Comparison of ENCODE assay signal across 2 cellular contexts in genomic region chr1:16352842-16353535, GRCh38.
A peak's percentile ranks its signal among the peaks of the same experiment; 100 is the strongest.
TF ChIP-seq lines count a peak whose summit lies in the region.

No MANE protein-coding gene starts in this region.

TF ChIP-seq in H1, 55 proteins besides CTCF, POLR2A, EP300 and RAD21 (continued from another document):
- TF ChIP-seq KDM1A (IDR thresholded peaks at IDR 0.05; ENCODE audit: borderline replicate concordance, low read length), result 0 out of 2 replicates have a peak, but pooled peaks have one; percentile 23

TF ChIP-seq in neural cell, 6 proteins besides CTCF, POLR2A, EP300 and RAD21 (continued from another document):
- TF ChIP-seq, protein P1, sequence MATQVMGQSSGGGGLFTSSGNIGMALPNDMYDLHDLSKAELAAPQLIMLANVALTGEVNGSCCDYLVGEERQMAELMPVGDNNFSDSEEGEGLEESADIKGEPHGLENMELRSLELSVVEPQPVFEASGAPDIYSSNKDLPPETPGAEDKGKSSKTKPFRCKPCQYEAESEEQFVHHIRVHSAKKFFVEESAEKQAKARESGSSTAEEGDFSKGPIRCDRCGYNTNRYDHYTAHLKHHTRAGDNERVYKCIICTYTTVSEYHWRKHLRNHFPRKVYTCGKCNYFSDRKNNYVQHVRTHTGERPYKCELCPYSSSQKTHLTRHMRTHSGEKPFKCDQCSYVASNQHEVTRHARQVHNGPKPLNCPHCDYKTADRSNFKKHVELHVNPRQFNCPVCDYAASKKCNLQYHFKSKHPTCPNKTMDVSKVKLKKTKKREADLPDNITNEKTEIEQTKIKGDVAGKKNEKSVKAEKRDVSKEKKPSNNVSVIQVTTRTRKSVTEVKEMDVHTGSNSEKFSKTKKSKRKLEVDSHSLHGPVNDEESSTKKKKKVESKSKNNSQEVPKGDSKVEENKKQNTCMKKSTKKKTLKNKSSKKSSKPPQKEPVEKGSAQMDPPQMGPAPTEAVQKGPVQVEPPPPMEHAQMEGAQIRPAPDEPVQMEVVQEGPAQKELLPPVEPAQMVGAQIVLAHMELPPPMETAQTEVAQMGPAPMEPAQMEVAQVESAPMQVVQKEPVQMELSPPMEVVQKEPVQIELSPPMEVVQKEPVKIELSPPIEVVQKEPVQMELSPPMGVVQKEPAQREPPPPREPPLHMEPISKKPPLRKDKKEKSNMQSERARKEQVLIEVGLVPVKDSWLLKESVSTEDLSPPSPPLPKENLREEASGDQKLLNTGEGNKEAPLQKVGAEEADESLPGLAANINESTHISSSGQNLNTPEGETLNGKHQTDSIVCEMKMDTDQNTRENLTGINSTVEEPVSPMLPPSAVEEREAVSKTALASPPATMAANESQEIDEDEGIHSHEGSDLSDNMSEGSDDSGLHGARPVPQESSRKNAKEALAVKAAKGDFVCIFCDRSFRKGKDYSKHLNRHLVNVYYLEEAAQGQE (IDR thresholded peaks at IDR 0.05; ENCODE audit: borderline replicate concordance), result no peak
- TF ChIP-seq SMC3 (conservative IDR thresholded peaks at IDR 0.05; ENCODE audit: poor library complexity) (no peak), TAF1 (IDR thresholded peaks at IDR 0.05; ENCODE audit: low read depth) (no peak), MXI1 (conservative IDR thresholded peaks at IDR 0.05; ENCODE audit: poor library complexity, severe bottlenecking) (no peak), EZH2 (IDR thresholded peaks at IDR 0.05; ENCODE audit: borderline replicate concordance, insufficient read depth, low read length, poor library complexity, severe bottlenecking) (no peak)
